In genomic region chr3:39384665-39385000, GRCh38 we compare ENCODE assay signal across 2 cellular contexts.
TF ChIP-seq lines count a peak whose summit lies in the region.

No MANE protein-coding gene starts in this region.

TF ChIP-seq in SK-N-SH, 30 proteins besides CTCF, POLR2A, EP300 and RAD21:
- TF ChIP-seq, protein P1, sequence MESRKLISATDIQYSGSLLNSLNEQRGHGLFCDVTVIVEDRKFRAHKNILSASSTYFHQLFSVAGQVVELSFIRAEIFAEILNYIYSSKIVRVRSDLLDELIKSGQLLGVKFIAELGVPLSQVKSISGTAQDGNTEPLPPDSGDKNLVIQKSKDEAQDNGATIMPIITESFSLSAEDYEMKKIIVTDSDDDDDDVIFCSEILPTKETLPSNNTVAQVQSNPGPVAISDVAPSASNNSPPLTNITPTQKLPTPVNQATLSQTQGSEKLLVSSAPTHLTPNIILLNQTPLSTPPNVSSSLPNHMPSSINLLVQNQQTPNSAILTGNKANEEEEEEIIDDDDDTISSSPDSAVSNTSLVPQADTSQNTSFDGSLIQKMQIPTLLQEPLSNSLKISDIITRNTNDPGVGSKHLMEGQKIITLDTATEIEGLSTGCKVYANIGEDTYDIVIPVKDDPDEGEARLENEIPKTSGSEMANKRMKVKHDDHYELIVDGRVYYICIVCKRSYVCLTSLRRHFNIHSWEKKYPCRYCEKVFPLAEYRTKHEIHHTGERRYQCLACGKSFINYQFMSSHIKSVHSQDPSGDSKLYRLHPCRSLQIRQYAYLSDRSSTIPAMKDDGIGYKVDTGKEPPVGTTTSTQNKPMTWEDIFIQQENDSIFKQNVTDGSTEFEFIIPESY (IDR thresholded peaks at IDR 0.05; ENCODE audit: borderline replicate concordance, low read depth) = no peak
- TF ChIP-seq GATA2 (CRISPR knock-in tag; IDR thresholded peaks at IDR 0.05) (no peak), TEAD4 (IDR thresholded peaks at IDR 0.05; ENCODE audit: borderline replicate concordance, insufficient read depth) (no peak), EZH2phosphoT487 (IDR thresholded peaks at IDR 0.05; ENCODE audit: borderline replicate concordance, low read depth) (no peak), MXI1 (IDR thresholded peaks at IDR 0.05; ENCODE audit: low read depth, low read length) (no peak), FOXJ3 (CRISPR knock-in tag; IDR thresholded peaks at IDR 0.05) (no peak), RXRA (IDR thresholded peaks at IDR 0.05; ENCODE audit: borderline replicate concordance, low read depth) (no peak), FOXM1 (IDR thresholded peaks at IDR 0.05; ENCODE audit: low read depth) (no peak), RCOR1 (IDR thresholded peaks at IDR 0.05; ENCODE audit: low read length) (no peak), NFIC (IDR thresholded peaks at IDR 0.05; ENCODE audit: borderline replicate concordance) (no peak), MEF2A (IDR thresholded peaks at IDR 0.05; ENCODE audit: borderline replicate concordance, low read depth) (no peak), SMC3 (IDR thresholded peaks at IDR 0.05; ENCODE audit: low read depth, low read length) (no peak), NRF1 (IDR thresholded peaks at IDR 0.05; ENCODE audit: low read depth, low read length) (no peak)
- TF ChIP-seq, protein P2, sequence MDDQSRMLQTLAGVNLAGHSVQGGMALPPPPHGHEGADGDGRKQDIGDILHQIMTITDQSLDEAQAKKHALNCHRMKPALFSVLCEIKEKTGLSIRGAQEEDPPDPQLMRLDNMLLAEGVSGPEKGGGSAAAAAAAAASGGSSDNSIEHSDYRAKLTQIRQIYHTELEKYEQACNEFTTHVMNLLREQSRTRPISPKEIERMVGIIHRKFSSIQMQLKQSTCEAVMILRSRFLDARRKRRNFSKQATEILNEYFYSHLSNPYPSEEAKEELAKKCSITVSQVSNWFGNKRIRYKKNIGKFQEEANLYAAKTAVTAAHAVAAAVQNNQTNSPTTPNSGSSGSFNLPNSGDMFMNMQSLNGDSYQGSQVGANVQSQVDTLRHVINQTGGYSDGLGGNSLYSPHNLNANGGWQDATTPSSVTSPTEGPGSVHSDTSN (IDR thresholded peaks at IDR 0.05) = no peak
- TF ChIP-seq, protein P3, sequence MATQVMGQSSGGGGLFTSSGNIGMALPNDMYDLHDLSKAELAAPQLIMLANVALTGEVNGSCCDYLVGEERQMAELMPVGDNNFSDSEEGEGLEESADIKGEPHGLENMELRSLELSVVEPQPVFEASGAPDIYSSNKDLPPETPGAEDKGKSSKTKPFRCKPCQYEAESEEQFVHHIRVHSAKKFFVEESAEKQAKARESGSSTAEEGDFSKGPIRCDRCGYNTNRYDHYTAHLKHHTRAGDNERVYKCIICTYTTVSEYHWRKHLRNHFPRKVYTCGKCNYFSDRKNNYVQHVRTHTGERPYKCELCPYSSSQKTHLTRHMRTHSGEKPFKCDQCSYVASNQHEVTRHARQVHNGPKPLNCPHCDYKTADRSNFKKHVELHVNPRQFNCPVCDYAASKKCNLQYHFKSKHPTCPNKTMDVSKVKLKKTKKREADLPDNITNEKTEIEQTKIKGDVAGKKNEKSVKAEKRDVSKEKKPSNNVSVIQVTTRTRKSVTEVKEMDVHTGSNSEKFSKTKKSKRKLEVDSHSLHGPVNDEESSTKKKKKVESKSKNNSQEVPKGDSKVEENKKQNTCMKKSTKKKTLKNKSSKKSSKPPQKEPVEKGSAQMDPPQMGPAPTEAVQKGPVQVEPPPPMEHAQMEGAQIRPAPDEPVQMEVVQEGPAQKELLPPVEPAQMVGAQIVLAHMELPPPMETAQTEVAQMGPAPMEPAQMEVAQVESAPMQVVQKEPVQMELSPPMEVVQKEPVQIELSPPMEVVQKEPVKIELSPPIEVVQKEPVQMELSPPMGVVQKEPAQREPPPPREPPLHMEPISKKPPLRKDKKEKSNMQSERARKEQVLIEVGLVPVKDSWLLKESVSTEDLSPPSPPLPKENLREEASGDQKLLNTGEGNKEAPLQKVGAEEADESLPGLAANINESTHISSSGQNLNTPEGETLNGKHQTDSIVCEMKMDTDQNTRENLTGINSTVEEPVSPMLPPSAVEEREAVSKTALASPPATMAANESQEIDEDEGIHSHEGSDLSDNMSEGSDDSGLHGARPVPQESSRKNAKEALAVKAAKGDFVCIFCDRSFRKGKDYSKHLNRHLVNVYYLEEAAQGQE (IDR thresholded peaks at IDR 0.05; ENCODE audit: low read depth, low read length) = no peak

TF ChIP-seq in SK-N-SH treated with all-trans-retinoic acid at 6 μM for 48 hours, 23 proteins besides CTCF, POLR2A, EP300 and RAD21:
- no peak for TF ChIP-seq TCF4 (CRISPR knock-in tag; IDR thresholded peaks at IDR 0.05; ENCODE audit: borderline replicate concordance)
- TF ChIP-seq CSDC2 (CRISPR knock-in tag; IDR thresholded peaks at IDR 0.05) = no peak
- no peak for TF ChIP-seq TSHZ2 (CRISPR knock-in tag; IDR thresholded peaks at IDR 0.05)
- no peak for TF ChIP-seq ZC3H10 (CRISPR knock-in tag; IDR thresholded peaks at IDR 0.05)
